ENCODE assay signal across 8 cellular contexts in genomic region chr19:45178262-45179062, GRCh38. TPM values are rescaled to one million over a fixed set of nuclear protein-coding genes. Genes with fewer than 3 reads are reported as not detected.
A peak's percentile ranks its signal among the peaks of the same experiment; 100 is the strongest.
DNase-seq lines count a peak whose midpoint lies in the region; ATAC-seq and TF ChIP-seq lines count a peak whose summit lies in the region.

Gene BLOC1S3, plus strand, starts transcription at chr19:45178784. Its CDS starts 513 bp downstream, at chr19:45179297.

- CTCF ChIA-PET in OCI-LY7 (lab: Charles Lee; ENCODE audit: unreplicated experiment) = interaction anchor here (0.6 kb wide), 3 partner anchors 68 to 112 kb away, joined by 3 read pairs; no protein-coding TSS in a partner anchor

- peak; percentile 63 for TF ChIP-seq CTCF in OCI-LY7 (conservative IDR thresholded peaks at IDR 0.05; ENCODE audit: low read length)

- peak within 1 kb of the TSS; percentile 66 for H3K27ac ChIP-seq in OCI-LY7 (ENCODE audit: low read depth, low read length, poor library complexity, severe bottlenecking)

- peak within 1 kb of the TSS; percentile 88 for H3K4me3 ChIP-seq in OCI-LY7 (ENCODE audit: low read depth, low read length, poor library complexity, severe bottlenecking)

- H4K20me1 ChIP-seq in OCI-LY7 (ENCODE audit: insufficient read depth, low read length) = no peaks in the 10 kb centered on the region

- POLR2A ChIA-PET in OCI-LY7 (lab: Charles Lee) = interaction anchor here (0.5 to 2.4 kb wide), 6 partner anchors 11 to 288 kb away, joined by 3 to 15 read pairs (median 3); no protein-coding TSS in a partner anchor

- H3K4me1 ChIP-seq in OCI-LY7 (ENCODE audit: insufficient read depth, low read length, poor library complexity, severe bottlenecking) = peaks cover 25% of the 10 kb centered on the region

- DNase-seq in DMS114 treated with DMSO at 0.1 percent for 48 hours (lab: John Stamatoyannopoulos, UW; ENCODE audit: unreplicated experiment) (peak; percentile 99), HuH-7.5 (ENCODE audit: low spot score) (peak; percentile 99), OCI-LY7 (ENCODE audit: low spot score) (peak; percentile 100), activated T-cell treated with anti-CD3 and anti-CD28 coated beads for 1 hour (ENCODE audit: low read depth) (peak; percentile 100), epidermal melanocyte (ENCODE audit: insufficient read length, low spot score) (peak; percentile 98), middle frontal gyrus (ENCODE audit: extremely low spot score, low spot score) (peak; percentile 100)
- peak; percentile 99 to 100 for DNase-seq in stimulated activated CD8-positive, alpha-beta memory T cell treated with anti-CD3 and anti-CD28 coated beads, Interleukin-2, amount 100 ng/mL, for 48 hours (ENCODE audit: low read depth in 2 of 2)

- no peaks in the 10 kb centered on the region for H3K9me3 ChIP-seq in OCI-LY7 (ENCODE audit: low read length)

- 0 out of 2 replicates have a peak, but pooled peaks cover 8% of the 10 kb centered on the region for H3K36me3 ChIP-seq in OCI-LY7 (ENCODE audit: insufficient read depth, low read length)

- ATAC-seq in GM21526 (IDR thresholded peaks at IDR 0.05; ENCODE audit: low FRiP score, unreplicated experiment) = peak; percentile 73

- H2AFZ ChIP-seq in OCI-LY7 (ENCODE audit: low read length) = peak within 1 kb of the TSS; percentile 72

- H3K4me2 ChIP-seq in OCI-LY7 (ENCODE audit: low read length) = peak within 1 kb of the TSS; percentile 75

- intact Hi-C loops in OCI-LY7 (cut with micrococcal nuclease; ENCODE audit: unreplicated experiment) = loop anchor here (1.0 to 5.0 kb wide), 4 partner anchors 41 to 162 kb away; partner anchors contain the start of genes GEMIN7 and PPP1R37

- peaks cover 32% of the 10 kb centered on the region for H3K79me2 ChIP-seq in OCI-LY7 (ENCODE audit: insufficient read depth, low read depth, low read length)

- H3K9me2 ChIP-seq in OCI-LY7 (ENCODE audit: insufficient read depth, low read length) = no peaks in the 10 kb centered on the region

- BruUV-seq in OCI-LY7 (replicated peaks; lab: Mats Ljungman, UMichigan) = no TSS peak

RNA-seq across cellular contexts. Expression of gene BLOC1S3, which starts in this region (rescaled TPM):
- 8.1 and 9.7 TPM in 2 replicates for total RNA-seq in OCI-LY7 (2014; rRNA removed; shearing (Covaris generic))
- total RNA-seq in OCI-LY7 (2022) = 13.8 and 15.4 TPM in 2 replicates

Comparison
In these comparisons a context has a peak if more than half of its experiments do, and no peak if none do; other contexts are left out.
1. Peak in every context shown above with its lines: DNase-seq, ATAC-seq, H3K4me3 ChIP-seq and H3K27ac ChIP-seq.